In genomic region chr13:102440259-102440936, GRCh38 we compare ENCODE assay signal across 8 cellular contexts. TPM values are rescaled to one million over a fixed set of nuclear protein-coding genes. Genes with fewer than 3 reads are reported as not detected.
A peak's percentile ranks its signal among the peaks of the same experiment; 100 is the strongest.
DNase-seq lines count a peak whose midpoint lies in the region; ATAC-seq and TF ChIP-seq lines count a peak whose summit lies in the region.

No MANE protein-coding gene starts in this region.

- H3K27ac ChIP-seq in GM23338 (ENCODE audit: low read depth): no peak overlapping the region

- H3K4me3 ChIP-seq in GM23338: no peak overlapping the region

- H3K36me3 Mint-ChIP-seq in GM23338 (ENCODE audit: low read depth): no peaks in the 10 kb centered on the region

- peaks cover 3% of the 10 kb centered on the region; the same call in 1 of the 3 replicates for H3K9me3 Mint-ChIP-seq in GM23338

- ATAC-seq in GM18858 (IDR thresholded peaks at IDR 0.05; ENCODE audit: unreplicated experiment): peak; percentile 53
- no peak for ATAC-seq in GM23338
- peak; percentile 51 for ATAC-seq in HG03521 (IDR thresholded peaks at IDR 0.05; ENCODE audit: unreplicated experiment)

- no peaks in the 10 kb centered on the region for H3K27me3 Mint-ChIP-seq in GM23338 (ENCODE audit: insufficient read depth, low read depth, poor library complexity)

- no peaks in the 10 kb centered on the region for H3K9me2 ChIP-seq in GM23338 (ENCODE audit: insufficient read depth)

- TF ChIP-seq CTCF in GM23338 (conservative IDR thresholded peaks at IDR 0.05; ENCODE audit: low read depth in 2 of 2): no peak

- H3K79me2 ChIP-seq in GM23338 (replicated peaks; ENCODE audit: insufficient read depth): no peaks in the 10 kb centered on the region

- no peak overlapping the region for H3K4me2 ChIP-seq in GM23338

- H2AFZ ChIP-seq in GM23338: peak overlapping the region; percentile 69; the same call in 1 of the 2 replicates

- no peak overlapping the region for H3K4me3 Mint-ChIP-seq in GM23338

- no peaks in the 10 kb centered on the region for H4K20me1 ChIP-seq in GM23338 (replicated peaks; ENCODE audit: insufficient read depth)

- no peaks in the 10 kb centered on the region for H3K27me3 ChIP-seq in GM23338 (ENCODE audit: insufficient read depth)

- no peaks in the 10 kb centered on the region for H3F3A ChIP-seq in GM23338 (replicated peaks; ENCODE audit: low read depth)

- H3K36me3 ChIP-seq in GM23338 (ENCODE audit: insufficient read depth): no peaks in the 10 kb centered on the region

- H3K27ac Mint-ChIP-seq in GM23338: no peak overlapping the region

- peaks cover 9% of the 10 kb centered on the region; the same call in 1 of the 3 replicates for H3K4me1 Mint-ChIP-seq in GM23338

- no peaks in the 10 kb centered on the region for H3K4me1 ChIP-seq in GM23338 (ENCODE audit: insufficient read depth)

- no peak for DNase-seq in GM23338 (ENCODE audit: low spot score)
- peak; percentile 93 for DNase-seq in kidney tubule cell (ENCODE audit: low spot score)
- DNase-seq in GM19238 (ENCODE audit: insufficient read length, low spot score): no peak
- no peak for DNase-seq in NCI-H187 (lab: John Stamatoyannopoulos, UW)
- no peak for DNase-seq in activated naive CD4-positive, alpha-beta T cell treated with Interleukin-2 at 50 U/mL for 16 hours
- DNase-seq in NCI-H1048 (lab: John Stamatoyannopoulos, UW): no peak

TF ChIP-seq in GM23338, 12 proteins besides CTCF, POLR2A, EP300 and RAD21:
- TF ChIP-seq CREB1 (CRISPR knock-in tag; IDR thresholded peaks at IDR 0.05; ENCODE audit: low read depth): no peak
- TF ChIP-seq EZH2phosphoT487 (IDR thresholded peaks at IDR 0.05; ENCODE audit: unreplicated experiment): no peak
- no peak for TF ChIP-seq ZNF462 (CRISPR knock-in tag; IDR thresholded peaks at IDR 0.05)
- no peak for TF ChIP-seq JUNB (IDR thresholded peaks at IDR 0.05; ENCODE audit: unreplicated experiment)
- no peak for TF ChIP-seq STAT1 (IDR thresholded peaks at IDR 0.05; ENCODE audit: unreplicated experiment)
- no peak for TF ChIP-seq REST (IDR thresholded peaks at IDR 0.05; ENCODE audit: unreplicated experiment)
- no peak for TF ChIP-seq POLR2AphosphoS5 (IDR thresholded peaks at IDR 0.05; ENCODE audit: low read depth)

RNA-seq across cellular contexts. Expression of gene FGF14, which starts 38.5 kb away (rescaled TPM):
- total RNA-seq in GM23338 (2014; rRNA removed; shearing (Covaris generic)): 0.03 TPM in 1 of 2 replicates, not detected in the other
- 0.05 TPM in 1 of 2 replicates, not detected in the other for polyA plus RNA-seq in GM23338 (2016; fragmentation: Nextera tagmentation; extraction: Ambion mirVana)
